12 cellular contexts compared by ENCODE assay signal in genomic region chr3:161406594-161407555, GRCh38. TPM values are rescaled to one million over a fixed set of nuclear protein-coding genes. Genes with fewer than 3 reads are reported as not detected.
DNase-seq lines count a peak whose midpoint lies in the region; ATAC-seq and TF ChIP-seq lines count a peak whose summit lies in the region.
"Had no signal": no experiment of that assay in that cellular context is flagged by ENCODE, and none has a peak within 500 bp of the region (broad histone marks: within the 10 kb centered on the region; RNA-seq: fewer than 3 reads in every experiment).

No MANE protein-coding gene starts in this region.

- ATAC-seq in left colon (peak; percentile 30), GM19328 (IDR thresholded peaks at IDR 0.05; ENCODE audit: unreplicated experiment) (no peak)

- no peak for TF ChIP-seq CTCF in suprapubic skin (IDR thresholded peaks at IDR 0.05)

- POLR2A ChIA-PET in CD4-positive, alpha-beta memory T cell (lab: Charles Lee; ENCODE audit: partially characterized antibody) = interaction anchor here (0.7 to 1.1 kb wide), 3 partner anchors 96 to 651 kb away, joined by 3 to 4 read pairs (median 3); partner anchors contain the start of gene PPM1L

- H3K36me3 Mint-ChIP-seq in CD4-positive, alpha-beta memory T cell = no peaks in the 10 kb centered on the region

- H3K27me3 ChIP-seq in CD4-positive, alpha-beta memory T cell (ENCODE audit: insufficient read depth, low read length) = no peaks in the 10 kb centered on the region
- H3K27me3 ChIP-seq in suprapubic skin = no peaks in the 10 kb centered on the region
- H3K27me3 ChIP-seq: tibial nerve had no signal

- TF ChIP-seq POLR2A in suprapubic skin (IDR thresholded peaks at IDR 0.05) = no peak

- H3K4me3 Mint-ChIP-seq in CD4-positive, alpha-beta memory T cell = peak overlapping the region in 5 of 8 donors; percentile 1 to 64 (median 22)

- no peaks in the 10 kb centered on the region for H3K9me3 ChIP-seq in CD4-positive, alpha-beta memory T cell (ENCODE audit: control insufficient read depth in 1 of 2, low read length in 2 of 2)
- H3K9me3 ChIP-seq in suprapubic skin = no peaks in the 10 kb centered on the region
- H3K9me3 ChIP-seq: tibial nerve had no signal

- H3K27ac Mint-ChIP-seq in CD4-positive, alpha-beta memory T cell = no peak overlapping the region

- peaks cover 2 to 3% of the 10 kb centered on the region in 2 donors for H3K27me3 Mint-ChIP-seq in CD4-positive, alpha-beta memory T cell

- DNase-seq in CD4-positive, alpha-beta memory T cell = peak in 3 of 5 donors; percentile 17 to 20 (median 18)
- peak; percentile 33 for DNase-seq in DMS53 treated with DMSO at 0.1 percent for 48 hours (lab: John Stamatoyannopoulos, UW; ENCODE audit: unreplicated experiment)
- peak; percentile 76 for DNase-seq in NCI-H526 treated with DMSO at 0.1 percent for 48 hours (lab: John Stamatoyannopoulos, UW)
- no peak for DNase-seq in left colon
- no peak for DNase-seq in iPS-NIHi7 (ENCODE audit: extremely low spot score)
- no peak for DNase-seq in suprapubic skin (ENCODE audit: low spot score in 2 of 2)
- DNase-seq: mesendoderm, NCI-H187 had no signal

- no peak overlapping the region for H3K27ac ChIP-seq in CD4-positive, alpha-beta memory T cell (ENCODE audit: low read depth, low read length)
- no peak overlapping the region for H3K27ac ChIP-seq in suprapubic skin
- H3K27ac ChIP-seq: tibial nerve had no signal

- no peak for TF ChIP-seq EP300 in suprapubic skin (IDR thresholded peaks at IDR 0.05)

- H3K4me1 Mint-ChIP-seq in CD4-positive, alpha-beta memory T cell = peaks cover 20 to 34% (median 27%) of the 10 kb centered on the region in 4 donors

- CTCF ChIA-PET in CD4-positive, alpha-beta memory T cell (lab: Charles Lee; ENCODE audit: partially characterized antibody) = interaction anchor here (0.9 to 6.2 kb wide), 10 partner anchors 11 to 140 kb away, joined by 3 to 51 read pairs (median 12); partner anchors contain the start of gene SPTSSB

- 14% methylated on average over 1 of the region's 1 CpG for WGBS in suprapubic skin

- H3K9me3 Mint-ChIP-seq in CD4-positive, alpha-beta memory T cell = peaks cover 0 to 3% (median 0%) of the 10 kb centered on the region in 8 donors

- H3K36me3 ChIP-seq in CD4-positive, alpha-beta memory T cell (ENCODE audit: insufficient read depth, low read length) = no peaks in the 10 kb centered on the region
- no peaks in the 10 kb centered on the region for H3K36me3 ChIP-seq in suprapubic skin
- H3K36me3 ChIP-seq: tibial nerve had no signal

- no peak overlapping the region for H3K4me3 ChIP-seq in CD4-positive, alpha-beta memory T cell (ENCODE audit: low read length in 2 of 2)
- no peak overlapping the region for H3K4me3 ChIP-seq in suprapubic skin
- H3K4me3 ChIP-seq: tibial nerve had no signal

- peaks cover 25% of the 10 kb centered on the region for H3K4me1 ChIP-seq in CD4-positive, alpha-beta memory T cell (ENCODE audit: insufficient read depth, low read length)
- peaks cover 6% of the 10 kb centered on the region for H3K4me1 ChIP-seq in suprapubic skin

- intact Hi-C loops in CD4-positive, alpha-beta memory T cell (cut with micrococcal nuclease) = loop anchor here (2.0 to 10.0 kb wide), 3 partner anchors 35 to 652 kb away; partner anchors contain the start of genes PPM1L and SPTSSB
- intact Hi-C loops in left colon (cut with DNase I, micrococcal nuclease) = no loop called here

RNA-seq across cellular contexts. Expression of gene SPTSSB, which starts 35.6 kb away (rescaled TPM):
- total RNA-seq in CD4-positive, alpha-beta memory T cell = not detected
- polyA plus RNA-seq in CD4-positive, alpha-beta memory T cell = under 1 TPM; 0.08 to 0.79 TPM
- total RNA-seq in left colon = 1 to 10 TPM in 1 of 2 donors, under 1 TPM in 1; 0.98 to 1.1 TPM
- total RNA-seq in suprapubic skin = 100 to 1,000 TPM in 1 of 4 donors, 10 to 100 TPM in 3; 46.1 to 140 (median 56.0) TPM
- total RNA-seq: renal cortical epithelial cell had no signal
- polyA plus RNA-seq: BJ had no signal

Comparison
In these comparisons a context has a peak if more than half of its experiments do, and no peak if none do; other contexts are left out.
1. DNase-seq: peak in CD4-positive, alpha-beta memory T cell (3 of 5), DMS53 treated with DMSO at 0.1 percent for 48 hours (single experiment) and NCI-H526 treated with DMSO at 0.1 percent for 48 hours (single experiment); none in left colon (0 of 2), iPS-NIHi7 (single experiment) and suprapubic skin (0 of 2).
2. RNA of gene SPTSSB, which starts 35.6 kb away (total RNA-seq): 46.1 to 140 TPM in suprapubic skin; 0.98 to 1.1 TPM in left colon and not detected in CD4-positive, alpha-beta memory T cell; every median in the first group is over 10 times any median in the second.